27 cellular contexts compared by ENCODE assay signal in the genomic region with DNA sequence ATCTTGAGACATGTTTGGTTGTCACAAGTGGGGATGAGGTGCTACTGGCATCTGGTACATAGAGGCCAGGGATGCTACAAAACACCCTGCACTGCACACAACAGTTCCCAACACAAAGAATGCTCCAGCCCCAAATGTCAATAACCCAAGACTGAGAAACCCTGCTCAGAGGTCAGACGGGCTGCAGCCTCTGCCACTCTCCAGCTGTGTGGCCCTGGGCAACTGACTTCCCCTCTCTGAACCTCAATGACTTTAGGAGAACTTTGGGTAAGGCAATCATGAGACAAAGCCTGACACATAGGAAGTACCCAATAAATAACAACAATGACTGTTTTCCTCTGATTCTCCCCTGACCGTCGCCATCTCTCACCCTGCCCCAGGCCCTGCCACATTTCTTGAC. TPM values are rescaled to one million over a fixed set of nuclear protein-coding genes. Genes with fewer than 3 reads are reported as not detected.
"Had no signal": no experiment of that assay in that cellular context is flagged by ENCODE, and none has a peak within 500 bp of the region (broad histone marks: within the 10 kb centered on the region; RNA-seq: fewer than 3 reads in every experiment).

No MANE protein-coding gene starts in this region.

- H3K27ac Mint-ChIP-seq: natural killer cell; T-cell; T-helper 2 cell treated with Interferon-gamma antibody and Interleukin-4, amounts not matched to agents 5 μg/mL and 100 μg/mL, for 36 hours had no signal

- H3K36me3 Mint-ChIP-seq: activated naive CD4-positive, alpha-beta T cell treated with anti-CD3 and anti-CD28 coated beads, Interleukin-2, amount 50 U/mL, for 72 hours; brain; natural killer cell; T-cell had no signal

- H3K27ac ChIP-seq: left ventricle myocardium inferior, sigmoid colon, thoracic aorta had no signal

- H3K36me3 ChIP-seq: left ventricle myocardium inferior, sigmoid colon, thoracic aorta had no signal

- DNase-seq: activated gamma-delta T cell treated with Interleukin-2 at 50 U/mL for 16 hours; activated T-cell treated with anti-CD3 and anti-CD28 coated beads, Interleukin-2, amount 50 U/mL, for 1 hour; aorta; caudate nucleus; effector memory CD4-positive, alpha-beta T cell; foreskin melanocyte; hippocampal formation; kidney glomerular epithelial cell; left ventricle myocardium inferior; midbrain; natural killer cell; nucleus accumbens; posterior cingulate gyrus; sigmoid colon; stimulated activated CD4-positive, alpha-beta T cell treated with anti-CD3 and anti-CD28 coated beads, Interleukin-2, amount 100 ng/mL, for 48 hours; stimulated activated CD8-positive, alpha-beta memory T cell treated with anti-CD3 and anti-CD28 coated beads, Interleukin-4, amount 100 ng/mL, for 48 hours; stimulated activated naive CD4-positive, alpha-beta T cell treated with Interleukin-2 at 50 U/mL for 16 hours; T-cell had no signal

- H3K27me3 Mint-ChIP-seq: brain, T-cell had no signal

- H3K9me3 Mint-ChIP-seq: activated naive CD4-positive, alpha-beta T cell treated with anti-CD3 and anti-CD28 coated beads, Interleukin-2, amount 50 U/mL, for 72 hours; brain; natural killer cell; T-cell; T-helper 2 cell treated with Interferon-gamma antibody and Interleukin-4, amounts not matched to agents 5 μg/mL and 100 μg/mL, for 36 hours had no signal

- H3K4me3 ChIP-seq: left ventricle myocardium inferior, sigmoid colon, smooth muscle cell, thoracic aorta had no signal

- H3K4me3 Mint-ChIP-seq: natural killer cell; T-cell; T-helper 2 cell treated with Interferon-gamma antibody and Interleukin-4, amounts not matched to agents 5 μg/mL and 100 μg/mL, for 36 hours had no signal

- H3K4me2 ChIP-seq: smooth muscle cell had no signal

- H3K27me3 ChIP-seq: sigmoid colon had no signal

- H3K9me3 ChIP-seq: left ventricle myocardium inferior, sigmoid colon, thoracic aorta had no signal

- ATAC-seq: activated naive CD4-positive, alpha-beta T cell treated with anti-CD3 and anti-CD28 coated beads, Interleukin-2, amount 50 U/mL, for 72 hours; esophagus mucosa; natural killer cell; T-cell had no signal

RNA-seq across cellular contexts. Expression of gene CRB2, which starts 24.7 kb away (rescaled TPM):
- total RNA-seq: dermis microvascular lymphatic vessel endothelial cell, endothelial cell of umbilical vein, esophagus mucosa, left ventricle myocardium inferior, lung microvascular endothelial cell, natural killer cell, thoracic aorta had no signal
- polyA plus RNA-seq: endothelial cell of umbilical vein had no signal
